ENCODE assay signal across 8 cellular contexts in genomic region chr1:154975409-154976205, GRCh38. TPM values are rescaled to one million over a fixed set of nuclear protein-coding genes. Genes with fewer than 3 reads are reported as not detected.
DNase-seq lines count a peak whose midpoint lies in the region; ATAC-seq and TF ChIP-seq lines count a peak whose summit lies in the region.

No MANE protein-coding gene starts in this region.

- H3K4me3 Mint-ChIP-seq in WTC11: no peak overlapping the region

- DNase-seq in CD1c-positive myeloid dendritic cell (ENCODE audit: extremely low spot score) (peak; percentile 73), HT1080 (ENCODE audit: low read depth) (peak; percentile 27), WTC11 (ENCODE audit: low spot score) (peak; percentile 46), AG08396 (ENCODE audit: low spot score) (no peak)
- peak in 2 of 3 donors; percentile 19 to 44 for DNase-seq in effector memory CD4-positive, alpha-beta T cell

- peaks cover 25% of the 10 kb centered on the region for H3K36me3 Mint-ChIP-seq in WTC11

- H3K27me3 ChIP-seq in effector memory CD4-positive, alpha-beta T cell (replicated peaks; ENCODE audit: control insufficient read depth, insufficient read depth, low read length, poor library complexity, severe bottlenecking): no peaks in the 10 kb centered on the region
- H3K27me3 ChIP-seq in muscle layer of colon (ENCODE audit: control insufficient read depth in 1 of 2, insufficient read depth in 2 of 2, low read length in 2 of 2): no peaks in the 10 kb centered on the region

- no peak overlapping the region for H3K27ac Mint-ChIP-seq in WTC11

- H3K4me1 Mint-ChIP-seq in WTC11: peaks cover 23% of the 10 kb centered on the region

- peaks cover 9% of the 10 kb centered on the region for H3K4me1 ChIP-seq in effector memory CD4-positive, alpha-beta T cell (ENCODE audit: control insufficient read depth, insufficient read depth, low read length, poor library complexity, severe bottlenecking)
- peaks cover 33% of the 10 kb centered on the region for H3K4me1 ChIP-seq in muscle layer of colon (ENCODE audit: insufficient read depth, low read length)

- ATAC-seq in WTC11: no peak
- no peak for ATAC-seq in HG02840 (IDR thresholded peaks at IDR 0.05; ENCODE audit: low FRiP score, unreplicated experiment)

- peaks cover 3% of the 10 kb centered on the region for H3K36me3 ChIP-seq in effector memory CD4-positive, alpha-beta T cell (ENCODE audit: control insufficient read depth, insufficient read depth, low read length)
- no peaks in the 10 kb centered on the region for H3K36me3 ChIP-seq in muscle layer of colon (ENCODE audit: insufficient read depth, low read length)

- H3K9me3 ChIP-seq in effector memory CD4-positive, alpha-beta T cell (ENCODE audit: control insufficient read depth, low read length): no peaks in the 10 kb centered on the region
- H3K9me3 ChIP-seq in muscle layer of colon (ENCODE audit: low read length): no peaks in the 10 kb centered on the region

- no peaks in the 10 kb centered on the region for H3K27me3 Mint-ChIP-seq in WTC11 (ENCODE audit: low read depth)

- TF ChIP-seq CTCF in WTC11 (IDR thresholded peaks at IDR 0.05): no peak

- no peaks in the 10 kb centered on the region for H3K9me3 Mint-ChIP-seq in WTC11

- H3K27ac ChIP-seq in effector memory CD4-positive, alpha-beta T cell (ENCODE audit: insufficient read depth, low read length, poor library complexity, severe bottlenecking): peak overlapping the region; percentile 95
- H3K27ac ChIP-seq in muscle layer of colon (ENCODE audit: low read depth, low read length): peak overlapping the region; percentile 89
- H3K27ac ChIP-seq in temporal lobe (ENCODE audit: low read depth, low read length): peak overlapping the region; percentile 95

- POLR2A ChIA-PET in WTC11 (lab: Charles Lee): interaction anchor here (1.8 kb wide), 1 partner anchor 24 kb away, joined by 6 read pairs; no protein-coding TSS in a partner anchor

- peak overlapping the region; percentile 96 for H3K9ac ChIP-seq in muscle layer of colon (ENCODE audit: low read length)

- peak overlapping the region; percentile 64 for H3K4me3 ChIP-seq in effector memory CD4-positive, alpha-beta T cell (ENCODE audit: insufficient read depth, low read depth, low read length, poor library complexity, severe bottlenecking)
- H3K4me3 ChIP-seq in muscle layer of colon (ENCODE audit: low read depth in 1 of 2, low read length in 2 of 2): peak overlapping the region; percentile 34 to 90

- CTCF ChIA-PET in WTC11 (lab: Charles Lee): interaction anchor here (0.6 to 4.3 kb wide), 4 partner anchors 24 to 87 kb away, joined by 3 to 20 read pairs (median 8); partner anchors contain the start of gene EFNA4

TF ChIP-seq in WTC11, 78 proteins besides CTCF, POLR2A, EP300 and RAD21:
- TF ChIP-seq PRRX2 (CRISPR knock-in tag; IDR thresholded peaks at IDR 0.05) (0 out of 2 replicates have a peak, but pooled peaks have one; percentile 7), TEAD1 (CRISPR knock-in tag; IDR thresholded peaks at IDR 0.05) (no peak), ATF2 (CRISPR knock-in tag; IDR thresholded peaks at IDR 0.05; ENCODE audit: borderline replicate concordance, low read depth) (no peak)

RNA-seq across cellular contexts. Expression of gene CKS1B, which starts 1.1 kb away (rescaled TPM):
- total RNA-seq in HT1080 (2014; rRNA removed; shearing (Covaris generic)): 210 and 222 TPM in 2 replicates
- polyA plus RNA-seq in HT1080 (2015; cell fraction: cytosol; rRNA removed): 139 and 187 TPM in 2 replicates
- polyA plus RNA-seq in HT1080 (2015; cell fraction: nucleus; rRNA removed): 67.1 and 86.8 TPM in 2 replicates
- total RNA-seq in WTC11 (2021): 258 to 301 TPM (median 278 TPM) in 3 replicates
- 11.8 TPM for total RNA-seq in temporal lobe

RNA-seq across cellular contexts. Expression of gene SHC1, which starts 5.1 kb away (rescaled TPM):
- 126 and 173 TPM in 2 replicates for total RNA-seq in HT1080 (2014; rRNA removed; shearing (Covaris generic))
- 166 and 179 TPM in 2 replicates for polyA plus RNA-seq in HT1080 (2015; cell fraction: cytosol; rRNA removed)
- polyA plus RNA-seq in HT1080 (2015; cell fraction: nucleus; rRNA removed): 470 and 539 TPM in 2 replicates
- total RNA-seq in WTC11 (2021) (180 to 199 TPM (median 180 TPM) in 3 replicates), temporal lobe (7.4 TPM)

RNA-seq across cellular contexts. Expression of gene FLAD1, which starts 7.5 kb away (rescaled TPM):
- total RNA-seq in HT1080 (2014; rRNA removed; shearing (Covaris generic)): 49.5 and 50.0 TPM in 2 replicates
- 21.0 and 25.1 TPM in 2 replicates for polyA plus RNA-seq in HT1080 (2015; cell fraction: cytosol; rRNA removed)
- 30.6 and 38.7 TPM in 2 replicates for polyA plus RNA-seq in HT1080 (2015; cell fraction: nucleus; rRNA removed)
- total RNA-seq in WTC11 (2021) (71.1 to 88.3 TPM (median 71.2 TPM) in 3 replicates), temporal lobe (9.8 TPM)

RNA-seq across cellular contexts. Expression of gene PYGO2, which starts 14.0 kb away (rescaled TPM):
- 26.3 and 32.4 TPM in 2 replicates for total RNA-seq in HT1080 (2014; rRNA removed; shearing (Covaris generic))
- 30.6 and 31.0 TPM in 2 replicates for polyA plus RNA-seq in HT1080 (2015; cell fraction: cytosol; rRNA removed)
- 38.0 and 43.9 TPM in 2 replicates for polyA plus RNA-seq in HT1080 (2015; cell fraction: nucleus; rRNA removed)
- total RNA-seq in WTC11 (2021): 37.4 to 38.8 TPM (median 38.0 TPM) in 3 replicates
- 10.1 TPM for total RNA-seq in temporal lobe

RNA-seq across cellular contexts. Expression of gene LENEP, which starts 17.8 kb away (rescaled TPM):
- total RNA-seq in HT1080 (2014; rRNA removed; shearing (Covaris generic)): 0.64 TPM in 1 of 2 replicates, not detected in the other
- polyA plus RNA-seq in HT1080 (2015; cell fraction: cytosol; rRNA removed): not detected in 2 replicates
- polyA plus RNA-seq in HT1080 (2015; cell fraction: nucleus; rRNA removed): not detected in 2 replicates
- total RNA-seq in WTC11 (2021): 0.48 to 1.2 TPM in 2 of 3 replicates, not detected in the other
- total RNA-seq in temporal lobe: not detected

Comparison
In these comparisons a context has a peak if more than half of its experiments do, and no peak if none do; other contexts are left out.
1. RNA of gene CKS1B, which starts 1.1 kb away (total RNA-seq): 258 to 301 TPM in WTC11 and 210 to 222 TPM in HT1080; 11.8 TPM in temporal lobe (single experiment); every median in the first group is over 10 times any median in the second.
2. RNA of gene SHC1, which starts 5.1 kb away (total RNA-seq): 180 to 199 TPM in WTC11 and 126 to 173 TPM in HT1080; 7.4 TPM in temporal lobe (single experiment); every median in the first group is over 10 times any median in the second.
3. Peak in every context shown above with its lines, with median percentiles within 50 percentile points of each other: H3K27ac ChIP-seq.